ENCODE assay signal across 1 cellular context in the genomic region with DNA sequence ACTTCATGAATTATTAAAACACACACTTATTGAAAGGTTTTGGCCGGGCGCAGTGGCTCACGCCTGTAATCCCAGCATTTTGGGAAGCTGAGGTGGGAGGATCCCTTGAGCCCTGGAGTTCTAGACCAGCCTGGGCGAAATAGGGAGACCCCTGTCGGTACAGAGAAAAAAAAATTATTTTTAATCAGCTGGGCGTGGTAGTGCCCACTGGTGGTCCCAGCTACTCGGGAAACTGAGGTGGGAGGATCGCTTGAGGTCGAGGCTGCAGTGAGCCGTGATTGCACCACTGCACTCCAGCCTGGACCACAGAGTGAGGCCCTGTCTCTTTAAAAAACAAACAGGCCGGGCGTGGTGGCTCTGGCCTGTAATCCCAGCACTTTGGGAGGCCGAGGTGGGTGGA.
TF ChIP-seq lines count a peak whose summit lies in the region.

No MANE protein-coding gene starts in this region.

TF ChIP-seq in SK-N-SH treated with all-trans-retinoic acid at 6 μM for 48 hours, 23 proteins besides CTCF, POLR2A, EP300 and RAD21 (continued from another document):
- TF ChIP-seq CSRNP3 (CRISPR knock-in tag; IDR thresholded peaks at IDR 0.05) (no peak), CREB5 (CRISPR knock-in tag; IDR thresholded peaks at IDR 0.05; ENCODE audit: low read depth) (no peak)
